Comparison of ENCODE assay signal across 18 cellular contexts in genomic region chr11:130873766-130874165, GRCh38. TPM values are rescaled to one million over a fixed set of nuclear protein-coding genes. Genes with fewer than 3 reads are reported as not detected.
DNase-seq lines count a peak whose midpoint lies in the region; ATAC-seq and TF ChIP-seq lines count a peak whose summit lies in the region.
"Had no signal": no experiment of that assay in that cellular context is flagged by ENCODE, and none has a peak within 500 bp of the region (broad histone marks: within the 10 kb centered on the region; RNA-seq: fewer than 3 reads in every experiment).

No MANE protein-coding gene starts in this region.

- TF ChIP-seq CTCF in AG10803 (conservative IDR thresholded peaks at IDR 0.05; ENCODE audit: low read length), result no peak

- ATAC-seq in HG02571 (IDR thresholded peaks at IDR 0.05; ENCODE audit: unreplicated experiment), result no peak
- ATAC-seq in GM21390 (IDR thresholded peaks at IDR 0.05; ENCODE audit: unreplicated experiment), result no peak
- ATAC-seq: GM12878, WTC11 had no signal

- H3K4me3 ChIP-seq in AG10803 (ENCODE audit: low read length), result no peak overlapping the region
- H3K4me3 ChIP-seq: breast epithelium, GM12878, uterus had no signal

- DNase-seq in AG10803 (ENCODE audit: low read depth) (peak; percentile 32), RKO (ENCODE audit: low spot score) (peak; percentile 35), dermis blood vessel endothelial cell (peak; percentile 49), myocyte (ENCODE audit: low read depth) (peak; percentile 40), NCI-H748 treated with DMSO at 0.1 percent for 48 hours (lab: John Stamatoyannopoulos, UW) (no peak), pons (ENCODE audit: low spot score) (no peak)
- DNase-seq: activated T-cell treated with anti-CD3 and anti-CD28 coated beads, Interleukin-2, amount 50 U/mL, for 24 hours; erythroblast; immature natural killer cell; naive B cell; NCI-H1417 treated with DMSO at 0.1 percent for 48 hours; NCI-H774; uterus had no signal

RNA-seq across cellular contexts. Expression of gene SNX19, which starts 42.5 kb away (rescaled TPM):
- total RNA-seq in dermis blood vessel endothelial cell, result 90.2 and 90.9 TPM in 2 replicates
- 134 and 143 TPM in 2 replicates for total RNA-seq in myocyte
- polyA plus RNA-seq in myocyte (2012), result 53.9 TPM

Comparison
In these comparisons a context has a peak if more than half of its experiments do, and no peak if none do; other contexts are left out.
1. DNase-seq: peak in AG10803 (single experiment), RKO (single experiment), dermis blood vessel endothelial cell (single experiment) and myocyte (single experiment); none in NCI-H748 treated with DMSO at 0.1 percent for 48 hours (single experiment) and pons (single experiment).